In genomic region chr3:105866656-105867653, GRCh38 we compare ENCODE assay signal across 8 cellular contexts. TPM values are rescaled to one million over a fixed set of nuclear protein-coding genes. Genes with fewer than 3 reads are reported as not detected.
DNase-seq lines count a peak whose midpoint lies in the region; ATAC-seq and TF ChIP-seq lines count a peak whose summit lies in the region.

No MANE protein-coding gene starts in this region.

- peaks cover 11% of the 10 kb centered on the region for H3K36me3 ChIP-seq in BLaER1
- H3K36me3 ChIP-seq in fibroblast of lung (ENCODE audit: control insufficient read depth, insufficient read depth, low read length) = no peaks in the 10 kb centered on the region
- H3K36me3 ChIP-seq in psoas muscle (ENCODE audit: insufficient read depth in 1 of 2, low read depth in 1 of 2) = peaks cover 0 to 9% of the 10 kb centered on the region in 2 donors

- peaks cover 14% of the 10 kb centered on the region; the same call in 1 of the 2 replicates for H4K20me1 ChIP-seq in BLaER1
- no peaks in the 10 kb centered on the region for H4K20me1 ChIP-seq in fibroblast of lung (ENCODE audit: control insufficient read depth, extremely low read depth, insufficient read depth, low read length)

- H3K4me3 ChIP-seq in BLaER1 (peak overlapping the region; percentile 96), fibroblast of lung (replicated peaks in 1 of 4; ENCODE audit: control extremely low read depth in 1 of 4, insufficient read depth in 1 of 4, low read depth in 3 of 4, low read length in 4 of 4) (peak overlapping the region; percentile 68 to 95 (median 88)), psoas muscle (peak overlapping the region; percentile 96)

- H3K9ac ChIP-seq in BLaER1 = peak overlapping the region; percentile 91
- H3K9ac ChIP-seq in fibroblast of lung (ENCODE audit: insufficient read depth, low read length) = peak overlapping the region; percentile 98

- DNase-seq in UCSD-AML1 (lab: John Stamatoyannopoulos, UW; ENCODE audit: unreplicated experiment) (peak; percentile 6), fibroblast of lung (ENCODE audit: low read depth in 2 of 2) (peak; percentile 61 to 64), psoas muscle (peak in 1 of 2 donors; percentile 31), glomerular visceral epithelial cell (ENCODE audit: extremely low spot score) (no peak), NCI-H526 treated with DMSO at 0.1 percent for 48 hours (lab: John Stamatoyannopoulos, UW) (no peak)

- TF ChIP-seq CTCF in fibroblast of lung (conservative IDR thresholded peaks at IDR 0.05 in 1 of 2, IDR thresholded peaks at IDR 0.05 in 1 of 2; ENCODE audit: low read depth in 1 of 2, low read length in 2 of 2) = no peak
- TF ChIP-seq CTCF in psoas muscle (IDR thresholded peaks at IDR 0.05) = no peak

- ATAC-seq in GM18907 (IDR thresholded peaks at IDR 0.05; ENCODE audit: unreplicated experiment) = peak; percentile 42
- ATAC-seq in HG03103 (IDR thresholded peaks at IDR 0.05; ENCODE audit: low read depth, unreplicated experiment) = peak; percentile 26
- no peak for ATAC-seq in psoas muscle

- no peaks in the 10 kb centered on the region for H3K27me3 ChIP-seq in BLaER1
- H3K27me3 ChIP-seq in fibroblast of lung (ENCODE audit: control insufficient read depth, insufficient read depth, low read length) = no peaks in the 10 kb centered on the region
- no peaks in the 10 kb centered on the region for H3K27me3 ChIP-seq in psoas muscle (ENCODE audit: insufficient read depth in 3 of 3, low read length in 2 of 3)

- H2AFZ ChIP-seq in fibroblast of lung (ENCODE audit: low read length) = no peak overlapping the region

- intact Hi-C loops in psoas muscle (cut with DNase I) = loop anchor here in 1 of 2 donors (5.0 kb wide), 1 partner anchor 740 kb away; no protein-coding TSS in a partner anchor

- no peaks in the 10 kb centered on the region for H3K9me3 ChIP-seq in BLaER1
- no peaks in the 10 kb centered on the region for H3K9me3 ChIP-seq in fibroblast of lung (ENCODE audit: control insufficient read depth, insufficient read depth, low read depth, low read length)
- H3K9me3 ChIP-seq in psoas muscle = no peaks in the 10 kb centered on the region

- 0 out of 2 replicates have a peak overlapping the region, but pooled peaks have one; percentile 21 for H3K27ac ChIP-seq in BLaER1
- H3K27ac ChIP-seq in fibroblast of lung (ENCODE audit: insufficient read depth, low read length) = peak overlapping the region; percentile 97
- H3K27ac ChIP-seq in psoas muscle = peak overlapping the region; percentile 93

- peaks cover 46% of the 10 kb centered on the region for H3K79me2 ChIP-seq in fibroblast of lung (ENCODE audit: control insufficient read depth, insufficient read depth, low read length)

- H3K4me1 ChIP-seq in BLaER1 = peaks cover 62% of the 10 kb centered on the region
- no peaks in the 10 kb centered on the region for H3K4me1 ChIP-seq in fibroblast of lung (ENCODE audit: control insufficient read depth, extremely low read depth, insufficient read depth, low read length)
- peaks cover 42% of the 10 kb centered on the region for H3K4me1 ChIP-seq in psoas muscle

- WGBS in psoas muscle, 3 donors = 17 to 28% (median 18%) methylated on average over 9 of the region's 9 CpGs

- H3K4me2 ChIP-seq in BLaER1 (peak overlapping the region; percentile 76), fibroblast of lung (ENCODE audit: extremely low read depth, insufficient read depth, low read length) (peak overlapping the region; percentile 42)

RNA-seq across cellular contexts. Expression of gene CBLB, which starts 1.9 kb away (rescaled TPM):
- 19.8 and 26.9 TPM in 2 replicates for total RNA-seq in fibroblast of lung
- 14.6 and 28.5 TPM in 2 replicates for polyA plus RNA-seq in fibroblast of lung
- 7.0 and 23.6 TPM in 2 replicates for polyA plus RNA-seq in fibroblast of lung (2012)
- polyA minus RNA-seq in fibroblast of lung (ENCODE audit: low replicate concordance) = 10.2 and 20.1 TPM in 2 replicates
- total RNA-seq in psoas muscle = 10 to 100 TPM; 12.1 to 18.2 (median 14.9) TPM
- polyA plus RNA-seq in psoas muscle = 10 to 100 TPM in 1 of 3 donors, 1 to 10 TPM in 2; 4.2 to 11.5 (median 9.4) TPM

Comparison
In these comparisons a context has a peak if more than half of its experiments do, and no peak if none do; other contexts are left out.
1. H3K27ac ChIP-seq: peak in every context shown above with its lines; median percentile 97 in fibroblast of lung; 93 in psoas muscle; 21 in BLaER1.
2. ATAC-seq: peak in GM18907 (single experiment) and HG03103 (single experiment); none in psoas muscle (0 of 4).
3. DNase-seq: peak in UCSD-AML1 (single experiment) and fibroblast of lung (2 of 2); none in glomerular visceral epithelial cell (single experiment) and NCI-H526 treated with DMSO at 0.1 percent for 48 hours (single experiment).
4. Peak in every context shown above with its lines, with median percentiles within 50 percentile points of each other: H3K4me3 ChIP-seq.